In the genomic region with DNA sequence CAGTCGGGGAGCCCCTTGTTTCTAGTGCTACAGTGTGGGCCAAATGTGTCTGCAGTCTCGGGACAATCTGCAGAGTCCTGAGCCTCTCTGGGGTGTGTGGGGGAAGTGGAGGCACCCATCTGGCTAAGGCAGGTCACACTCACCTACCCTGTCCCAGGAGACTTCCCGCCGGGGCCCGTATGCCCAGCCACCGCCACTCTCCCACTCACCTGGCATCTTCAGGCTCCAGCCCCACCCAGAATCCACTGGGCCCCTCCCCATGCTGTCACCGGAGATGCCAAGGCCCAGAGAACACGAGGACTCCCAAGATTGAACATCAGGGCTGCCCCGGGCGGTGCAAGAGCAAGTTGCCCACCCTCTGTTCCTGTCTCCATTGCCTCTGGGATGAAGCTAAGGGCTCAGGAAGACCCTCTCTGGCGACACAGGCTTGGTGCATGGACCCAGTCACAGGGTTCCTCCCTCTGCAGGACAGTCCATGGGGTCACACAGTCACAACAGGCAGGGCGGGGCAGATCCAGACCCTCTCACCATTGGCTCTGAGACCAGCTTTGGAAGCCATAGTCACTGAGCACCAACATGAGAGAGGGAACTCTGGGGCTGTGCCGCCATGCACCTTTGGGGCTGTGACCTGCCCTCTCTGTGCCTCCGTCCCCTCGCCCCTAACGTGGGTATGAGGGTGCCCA, we compare ENCODE assay signal across 32 cellular contexts.
"Had no signal": no experiment of that assay in that cellular context is flagged by ENCODE, and none has a peak within 500 bp of the region (broad histone marks: within the 10 kb centered on the region; RNA-seq: fewer than 3 reads in every experiment).

No MANE protein-coding gene starts in this region.

- FAIRE-seq: bronchial epithelial cell, RCC 7860 had no signal

- DNase-seq: activated B cell treated with CpG ODN at 0.5 μM for 24 hours; activated CD4-positive, alpha-beta memory T cell treated with anti-CD3 and anti-CD28 coated beads for 36 hours; activated CD4-positive, alpha-beta T cell treated with anti-CD3 and anti-CD28 coated beads for 4 hours; activated CD4-positive, alpha-beta T cell treated with anti-CD3 and anti-CD28 coated beads, Interleukin-2, amount 50 U/mL, for 1 hour; activated CD4-positive, CD25-positive, alpha-beta regulatory T cell treated with anti-CD3 and anti-CD28 coated beads, Interleukin-2, amount 50 U/mL, for 72 hours; activated CD8-positive, alpha-beta memory T cell treated with anti-CD3 and anti-CD28 coated beads for 24 hours; activated CD8-positive, alpha-beta memory T cell treated with anti-CD3 and anti-CD28 coated beads, Interleukin-2, amount 10 ng/mL, durations not matched to agents 7 days and 5 days; activated CD8-positive, alpha-beta memory T cell treated with anti-CD3 and anti-CD28 coated beads, Interleukin-2, amount 50 U/mL, for 48 hours; activated effector memory CD4-positive, alpha-beta T cell treated with Interleukin-2 at 50 U/mL for 16 hours; activated naive CD4-positive, alpha-beta T cell treated with anti-CD3 and anti-CD28 coated beads, Interleukin-2, amount 10 ng/mL, durations not matched to agents 7 days and 5 days; activated T-cell treated with anti-CD3 and anti-CD28 coated beads, Interleukin-2, amount 50 U/mL, for 48 hours; anterior cingulate cortex; caudate nucleus; MM.1S; MV-4-11; NCI-H1092; NCI-H1436 treated with DMSO at 0.1 percent for 48 hours; NCI-H1694 treated with DMSO at 0.1 percent for 48 hours; NCI-H2029; NCI-H510A; NCI-H526; NCI-H748 treated with DMSO at 0.1 percent for 48 hours; PC-9; Right ventricle myocardium superior; SW 1271; T-helper 1 cell; T-helper 2 cell; T-helper 9 cell had no signal

- H3K4me2 ChIP-seq: KMS-11, PC-9 had no signal

- H3K9ac ChIP-seq: KMS-11 had no signal

- H3K4me3 ChIP-seq: PC-9 had no signal

- ATAC-seq: activated CD8-positive, alpha-beta memory T cell treated with anti-CD3 and anti-CD28 coated beads, Interleukin-2, amount 10 ng/mL, durations not matched to agents 7 days and 5 days had no signal

- H2AFZ ChIP-seq: PC-9 had no signal

- H3K27ac ChIP-seq: KMS-11, PC-9, VCaP had no signal
